1 cellular context compared by ENCODE assay signal in genomic region chr5:87113848-87114247, GRCh38.
TF ChIP-seq lines count a peak whose summit lies in the region.

No MANE protein-coding gene starts in this region.

TF ChIP-seq in endothelial cell of umbilical vein, 7 proteins besides CTCF, POLR2A, EP300 and RAD21 (continued from another document):
- TF ChIP-seq, protein P1, sequence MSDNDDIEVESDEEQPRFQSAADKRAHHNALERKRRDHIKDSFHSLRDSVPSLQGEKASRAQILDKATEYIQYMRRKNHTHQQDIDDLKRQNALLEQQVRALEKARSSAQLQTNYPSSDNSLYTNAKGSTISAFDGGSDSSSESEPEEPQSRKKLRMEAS (IDR thresholded peaks at IDR 0.05; ENCODE audit: insufficient read depth, insufficient read length): no peak
- TF ChIP-seq MYC (IDR thresholded peaks at IDR 0.05; ENCODE audit: low read depth, low read length): no peak
- TF ChIP-seq FOS (IDR thresholded peaks at IDR 0.05; ENCODE audit: borderline replicate concordance, insufficient read depth, low read length): no peak
- no peak for TF ChIP-seq EZH2 (IDR thresholded peaks at IDR 0.05; ENCODE audit: borderline replicate concordance, low read depth, low read length, severe bottlenecking)
- no peak for TF ChIP-seq JUN (IDR thresholded peaks at IDR 0.05; ENCODE audit: borderline replicate concordance, insufficient read depth, insufficient read length, low read depth)
